Comparison of ENCODE assay signal across 33 cellular contexts in the genomic region with DNA sequence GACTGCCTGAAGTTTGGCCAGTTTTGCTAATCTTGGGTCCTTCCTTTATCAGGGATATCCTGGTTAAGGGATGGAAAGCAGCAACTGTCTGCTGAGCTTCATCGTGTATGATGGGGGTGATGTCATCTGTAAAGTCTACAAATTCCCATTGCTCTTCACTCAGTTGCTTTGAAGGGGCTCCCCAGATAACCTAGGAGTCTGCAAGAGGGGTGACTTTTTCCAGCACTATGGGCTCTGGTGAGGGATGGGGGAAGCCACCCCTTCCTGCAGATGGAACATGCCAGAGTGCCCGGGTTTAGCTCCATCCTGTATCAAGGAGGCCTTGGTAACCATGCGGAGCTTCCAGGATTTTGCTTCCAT. TPM values are rescaled to one million over a fixed set of nuclear protein-coding genes. Genes with fewer than 3 reads are reported as not detected.
"Had no signal": no experiment of that assay in that cellular context is flagged by ENCODE, and none has a peak within 500 bp of the region (broad histone marks: within the 10 kb centered on the region; RNA-seq: fewer than 3 reads in every experiment).

No MANE protein-coding gene starts in this region.

- H3K4me3 ChIP-seq: adrenal gland, ascending aorta, breast epithelium, cardiac muscle cell, colonic mucosa, esophagus squamous epithelium, gastroesophageal sphincter had no signal

- H3K9me3 ChIP-seq: adrenal gland, ascending aorta, breast epithelium, colonic mucosa, esophagus squamous epithelium, gastroesophageal sphincter had no signal

- H3K4me1 ChIP-seq: adrenal gland, ascending aorta, breast epithelium, colonic mucosa, gastroesophageal sphincter had no signal

- H3K36me3 ChIP-seq: adrenal gland, ascending aorta, breast epithelium, cardiac muscle cell, colonic mucosa, esophagus squamous epithelium, gastroesophageal sphincter had no signal

- ATAC-seq: activated CD4-positive, alpha-beta T cell treated with anti-CD3 and anti-CD28 coated beads for 36 hours; activated CD8-positive, alpha-beta T cell treated with anti-CD3 and anti-CD28 coated beads, Interleukin-2, amount 10 ng/mL, durations not matched to agents 7 days and 5 days; activated naive CD8-positive, alpha-beta T cell treated with anti-CD3 and anti-CD28 coated beads, Interleukin-2, amount 50 U/mL, for 24 hours; activated T-cell treated with anti-CD3 and anti-CD28 coated beads, Interleukin-2, amount 50 U/mL, for 4 hours; activated T-helper 17 cell treated with anti-CD3 and anti-CD28 coated beads, Interleukin-2, amount 50 U/mL, for 72 hours; gastroesophageal sphincter; T-helper 17 cell had no signal

- H3K27me3 ChIP-seq: adrenal gland, ascending aorta, breast epithelium, cardiac muscle cell, colonic mucosa, esophagus squamous epithelium, gastroesophageal sphincter had no signal

- FAIRE-seq: endometrium, endothelial cell of umbilical vein had no signal

- DNase-seq: activated CD4-positive, alpha-beta memory T cell treated with anti-CD3 and anti-CD28 coated beads for 36 hours; activated CD4-positive, alpha-beta T cell treated with anti-CD3 and anti-CD28 coated beads for 36 hours; activated CD4-positive, alpha-beta T cell treated with anti-CD3 and anti-CD28 coated beads, Interleukin-2, amount 10 ng/mL, durations not matched to agents 24 days and 14 days; activated CD4-positive, CD25-positive, alpha-beta regulatory T cell; activated CD4-positive, CD25-positive, alpha-beta regulatory T cell treated with anti-CD3 and anti-CD28 coated beads, Interleukin-2, amount 50 U/mL, for 72 hours; activated CD8-positive, alpha-beta T cell treated with anti-CD3 and anti-CD28 coated beads, Interleukin-2, amount 10 ng/mL, durations not matched to agents 7 days and 5 days; activated effector memory CD4-positive, alpha-beta T cell treated with Interleukin-2 at 50 U/mL for 16 hours; activated gamma-delta T cell treated with Interleukin-2 at 50 U/mL for 16 hours; activated naive CD4-positive, alpha-beta T cell treated with anti-CD3 and anti-CD28 coated beads for 36 hours; activated naive CD8-positive, alpha-beta T cell treated with anti-CD3 and anti-CD28 coated beads for 36 hours; activated naive CD8-positive, alpha-beta T cell treated with anti-CD3 and anti-CD28 coated beads, Interleukin-2, amount 50 U/mL, for 24 hours; activated T-cell treated with anti-CD3 and anti-CD28 coated beads, Interleukin-2, amount 50 U/mL, for 4 hours; adrenal gland; amygdala; central memory CD4-positive, alpha-beta T cell; cerebellar nuclear complex; colonic mucosa; effector CD8-positive, alpha-beta T cell; esophagus squamous epithelium; foreskin melanocyte; T-helper 1 cell; T-helper 17 cell; T1000 had no signal

- H3K27ac ChIP-seq: adrenal gland, ascending aorta, breast epithelium, cardiac muscle cell, colonic mucosa, epithelial cell of prostate, esophagus squamous epithelium, gastroesophageal sphincter had no signal

RNA-seq across cellular contexts. Expression of a gene that starts 28.4 kb away (rescaled TPM):
- total RNA-seq: ascending aorta, endothelial cell of umbilical vein, fibroblast of lung, glomerular endothelial cell had no signal
- polyA plus RNA-seq: endothelial cell of umbilical vein, fibroblast of lung had no signal
